In genomic region chr1:85838238-85838637, GRCh38 we compare ENCODE assay signal across 14 cellular contexts.
DNase-seq lines count a peak whose midpoint lies in the region; ATAC-seq and TF ChIP-seq lines count a peak whose summit lies in the region.
"Had no signal": no experiment of that assay in that cellular context is flagged by ENCODE, and none has a peak within 500 bp of the region (broad histone marks: within the 10 kb centered on the region; RNA-seq: fewer than 3 reads in every experiment).

No MANE protein-coding gene starts in this region.

- H4K20me1 ChIP-seq in Karpas-422 (ENCODE audit: insufficient read depth, low read depth, low read length) (no peaks in the 10 kb centered on the region), osteoblast (ENCODE audit: insufficient read depth, low read length) (no peaks in the 10 kb centered on the region)

- H3K9ac ChIP-seq in Karpas-422 (ENCODE audit: low read length): no peak overlapping the region
- no peak overlapping the region for H3K9ac ChIP-seq in endodermal cell (ENCODE audit: extremely low read depth, low read length, poor library complexity, severe bottlenecking)

- no peak overlapping the region for H3K4me2 ChIP-seq in Karpas-422 (ENCODE audit: low read depth, low read length, poor library complexity, severe bottlenecking)
- H3K4me2 ChIP-seq in osteoblast (ENCODE audit: insufficient read depth, low read length): no peak overlapping the region
- H3K4me2 ChIP-seq: GM23338 had no signal

- H3K27me3 Mint-ChIP-seq in endodermal cell (ENCODE audit: insufficient read depth): no peaks in the 10 kb centered on the region

- H3K9me2 ChIP-seq in Karpas-422 (replicated peaks; ENCODE audit: insufficient read depth, low read length): no peaks in the 10 kb centered on the region

- H3K4me1 ChIP-seq in Karpas-422 (ENCODE audit: low read length) (peaks cover 3% of the 10 kb centered on the region; the same call in 1 of the 2 replicates), endodermal cell (ENCODE audit: control insufficient read depth, insufficient read depth, low read length) (no peaks in the 10 kb centered on the region), osteoblast (ENCODE audit: insufficient read depth, low read length) (no peaks in the 10 kb centered on the region)

- TF ChIP-seq CTCF in GM06990 (IDR thresholded peaks at IDR 0.05; ENCODE audit: insufficient read depth, low read length, poor library complexity, severe bottlenecking) (no peak), endodermal cell (conservative IDR thresholded peaks at IDR 0.05) (no peak), osteoblast (IDR thresholded peaks at IDR 0.05; ENCODE audit: extremely low read depth, low read depth, low read length) (no peak)

- H3K9me3 Mint-ChIP-seq in endodermal cell: no peaks in the 10 kb centered on the region
- H3K9me3 Mint-ChIP-seq: activated naive CD4-positive, alpha-beta T cell treated with anti-CD3 and anti-CD28 coated beads, Interleukin-2, amount 50 U/mL, for 24 hours; GM23338 had no signal

- peak; percentile 77 for ATAC-seq in GM19328 (IDR thresholded peaks at IDR 0.05; ENCODE audit: unreplicated experiment)
- peak; percentile 91 for ATAC-seq in HG02759 (IDR thresholded peaks at IDR 0.05; ENCODE audit: unreplicated experiment)
- ATAC-seq: GM23338, left lobe of liver had no signal

- H3K79me2 ChIP-seq in Karpas-422 (ENCODE audit: low read length): no peaks in the 10 kb centered on the region
- H3K79me2 ChIP-seq in osteoblast (ENCODE audit: insufficient read depth, low read length): no peaks in the 10 kb centered on the region

- no peaks in the 10 kb centered on the region for H3K36me3 Mint-ChIP-seq in endodermal cell (ENCODE audit: low read depth)
- H3K36me3 Mint-ChIP-seq: activated naive CD4-positive, alpha-beta T cell treated with anti-CD3 and anti-CD28 coated beads, Interleukin-2, amount 50 U/mL, for 24 hours had no signal

- H3K27ac ChIP-seq in Karpas-422 (ENCODE audit: low read length): no peak overlapping the region
- no peak overlapping the region for H3K27ac ChIP-seq in endodermal cell (ENCODE audit: low read depth, low read length)
- H3K27ac ChIP-seq in osteoblast (ENCODE audit: low read depth, low read length): no peak overlapping the region

- no peaks in the 10 kb centered on the region for H3K4me1 Mint-ChIP-seq in endodermal cell
- H3K4me1 Mint-ChIP-seq: activated naive CD4-positive, alpha-beta T cell treated with anti-CD3 and anti-CD28 coated beads, Interleukin-2, amount 50 U/mL, for 24 hours; GM23338 had no signal

- H3K27me3 ChIP-seq in GM06990 (replicated peaks; ENCODE audit: control insufficient read depth, insufficient read depth, low read length): no peaks in the 10 kb centered on the region
- H3K27me3 ChIP-seq in Karpas-422 (ENCODE audit: low read length): no peaks in the 10 kb centered on the region
- no peaks in the 10 kb centered on the region for H3K27me3 ChIP-seq in endodermal cell (ENCODE audit: control insufficient read depth, insufficient read depth, low read length, poor library complexity, severe bottlenecking)
- H3K27me3 ChIP-seq in osteoblast (ENCODE audit: insufficient read depth, low read length): peaks cover 3% of the 10 kb centered on the region

- H3K27ac Mint-ChIP-seq in endodermal cell: no peak overlapping the region
- H3K27ac Mint-ChIP-seq: activated naive CD4-positive, alpha-beta T cell treated with anti-CD3 and anti-CD28 coated beads, Interleukin-2, amount 50 U/mL, for 24 hours; GM23338 had no signal

- H3K4me3 ChIP-seq in GM06990 (replicated peaks; ENCODE audit: low read depth, low read length): no peak overlapping the region
- H3K4me3 ChIP-seq in Karpas-422 (ENCODE audit: low read length): no peak overlapping the region
- H3K4me3 ChIP-seq in endodermal cell (ENCODE audit: low read length): no peak overlapping the region
- no peak overlapping the region for H3K4me3 ChIP-seq in osteoblast (ENCODE audit: insufficient read depth, low read length)
- H3K4me3 ChIP-seq: GM23338 had no signal

- H3K9me3 ChIP-seq in Karpas-422 (ENCODE audit: low read length) (no peaks in the 10 kb centered on the region), endodermal cell (ENCODE audit: control insufficient read depth, low read length) (no peaks in the 10 kb centered on the region), osteoblast (ENCODE audit: low read depth, low read length) (no peaks in the 10 kb centered on the region)

- H3K4me3 Mint-ChIP-seq in endodermal cell: no peak overlapping the region
- H3K4me3 Mint-ChIP-seq: activated naive CD4-positive, alpha-beta T cell treated with anti-CD3 and anti-CD28 coated beads, Interleukin-2, amount 50 U/mL, for 24 hours; GM23338 had no signal

- peak; percentile 31 for DNase-seq in GM06990 (ENCODE audit: extremely low read depth, insufficient read length)
- DNase-seq in Karpas-422: peak; percentile 63
- no peak for DNase-seq in endodermal cell
- no peak for DNase-seq in NCI-H446 treated with DMSO at 0.1 percent for 48 hours (lab: John Stamatoyannopoulos, UW)
- DNase-seq in NCI-H526 (lab: John Stamatoyannopoulos, UW): no peak
- DNase-seq in osteoblast (ENCODE audit: insufficient read length, low spot score, missing footprints): no peak
- DNase-seq: activated CD4-positive, alpha-beta T cell treated with anti-CD3 and anti-CD28 coated beads, Interleukin-2, amount 50 U/mL, for 4 hours; NCI-H2171; nucleus accumbens had no signal

- H3K36me3 ChIP-seq in GM06990 (ENCODE audit: control insufficient read depth, insufficient read depth, low read length) (no peaks in the 10 kb centered on the region), Karpas-422 (ENCODE audit: insufficient read depth, low read length) (no peaks in the 10 kb centered on the region), endodermal cell (ENCODE audit: control insufficient read depth, insufficient read depth, low read length) (no peaks in the 10 kb centered on the region), osteoblast (ENCODE audit: insufficient read depth, low read length) (no peaks in the 10 kb centered on the region)

- WGBS in endodermal cell (ENCODE audit: insufficient coverage in 1 of 2, insufficient read length in 1 of 2), 2 experiments: 87 to 100% methylated on average over 1 of the region's 2 CpGs

- no peak overlapping the region for H2AFZ ChIP-seq in Karpas-422 (ENCODE audit: low read length)
- H2AFZ ChIP-seq in osteoblast (ENCODE audit: low read length): no peak overlapping the region
- H2AFZ ChIP-seq: GM23338 had no signal

Comparison
In these comparisons a context has a peak if more than half of its experiments do, and no peak if none do; other contexts are left out.
1. DNase-seq: peak in GM06990 (single experiment) and Karpas-422 (single experiment); none in endodermal cell (single experiment), NCI-H446 treated with DMSO at 0.1 percent for 48 hours (single experiment), NCI-H526 (0 of 2) and osteoblast (single experiment).